Comparison of ENCODE assay signal across 21 cellular contexts in genomic region chr10:59108886-59109288, GRCh38.
DNase-seq lines count a peak whose midpoint lies in the region; ATAC-seq, FAIRE-seq and TF ChIP-seq lines count a peak whose summit lies in the region.
"Had no signal": no experiment of that assay in that cellular context is flagged by ENCODE, and none has a peak within 500 bp of the region (broad histone marks: within the 10 kb centered on the region; RNA-seq: fewer than 3 reads in every experiment).

No MANE protein-coding gene starts in this region.

- H3K9ac ChIP-seq in BLaER1: no peak overlapping the region
- H3K9ac ChIP-seq: BLaER1 treated with 17β-estradiol and CSF1 and Interleukin-3, amounts not matched to agents 10 nM and 100 nM had no signal

- no peaks in the 10 kb centered on the region for H4K20me1 ChIP-seq in BLaER1
- H4K20me1 ChIP-seq: BLaER1 treated with 17β-estradiol and CSF1 and Interleukin-3, amounts not matched to agents 10 nM and 100 nM had no signal

- H3K27ac Mint-ChIP-seq in WTC11: no peak overlapping the region
- H3K27ac Mint-ChIP-seq: CD8-positive, alpha-beta T cell had no signal

- H3K9me3 ChIP-seq in BLaER1: 0 out of 2 replicates have a peak, but pooled peaks cover 5% of the 10 kb centered on the region
- H3K9me3 ChIP-seq in pancreas: no peaks in the 10 kb centered on the region

- WGBS in pancreas, 2 donors: 3 to 5% methylated on average over 1 of the region's 1 CpG

- H3K4me2 ChIP-seq in BLaER1: peak overlapping the region; percentile 58; the same call in 1 of the 2 replicates

- ATAC-seq in WTC11 (no peak), pancreas (peak; percentile 84 to 89 (median 88)), HG02840 (IDR thresholded peaks at IDR 0.05; ENCODE audit: low FRiP score, unreplicated experiment) (no peak)
- ATAC-seq: CD8-positive, alpha-beta T cell; HCT116 had no signal

- TF ChIP-seq CTCF in WTC11 (IDR thresholded peaks at IDR 0.05) (no peak), pancreas (IDR thresholded peaks at IDR 0.05) (no peak)

- H3K36me3 Mint-ChIP-seq in WTC11: no peaks in the 10 kb centered on the region
- H3K36me3 Mint-ChIP-seq: CD8-positive, alpha-beta T cell had no signal

- no peak for FAIRE-seq in pancreas (lab: Jason Lieb, UNC)
- FAIRE-seq: RCC 7860 had no signal

- intact Hi-C loops in pancreas (cut with DNase I): no loop called here

- CTCF ChIA-PET in WTC11 (lab: Charles Lee): interaction anchor here (1.7 kb wide), 1 partner anchor 67 kb away, joined by 3 read pairs; the partner anchor contains the start of gene PHYHIPL

- H3K9me3 Mint-ChIP-seq in WTC11: no peaks in the 10 kb centered on the region
- H3K9me3 Mint-ChIP-seq: CD8-positive, alpha-beta T cell had no signal

- DNase-seq in WTC11 (ENCODE audit: low spot score) (no peak), left kidney (ENCODE audit: low read depth, low spot score) (peak; percentile 47), pancreas (peak in 1 of 6 donors; percentile 13), NCI-H524 (lab: John Stamatoyannopoulos, UW) (no peak), HPDE6-E6E7 (ENCODE audit: extremely low spot score) (no peak), COR-L47 (lab: John Stamatoyannopoulos, UW) (no peak)
- DNase-seq: CD8-positive, alpha-beta T cell; GF-D8; GOT3; KG1; NCI-H1105 treated with DMSO at 0.1 percent for 48 hours; NCI-H1694; NCI-H2081 treated with DMSO at 0.1 percent for 48 hours; NCI-H748 treated with DMSO at 0.1 percent for 48 hours; NK-92 treated with Interleukin-12 subunit alpha and Interleukin-12 subunit beta, amount 100 ng/mL, for 24 hours; Right ventricle myocardium superior had no signal

- no peaks in the 10 kb centered on the region for H3K27me3 Mint-ChIP-seq in WTC11 (ENCODE audit: low read depth)

- H3K4me1 ChIP-seq in BLaER1: peaks cover 25% of the 10 kb centered on the region
- H3K4me1 ChIP-seq in pancreas: peaks cover 21 to 46% (median 36%) of the 10 kb centered on the region in 3 donors

- H3K4me3 ChIP-seq in BLaER1: no peak overlapping the region
- no peak overlapping the region for H3K4me3 ChIP-seq in pancreas
- H3K4me3 ChIP-seq: BLaER1 treated with 17β-estradiol and CSF1 and Interleukin-3, amounts not matched to agents 10 nM and 100 nM had no signal

- POLR2A ChIA-PET in WTC11 (lab: Charles Lee): no interaction called here

- H3K27me3 ChIP-seq in BLaER1: no peaks in the 10 kb centered on the region
- H3K27me3 ChIP-seq in pancreas: no peaks in the 10 kb centered on the region
- H3K27me3 ChIP-seq: BLaER1 treated with 17β-estradiol and CSF1 and Interleukin-3, amounts not matched to agents 10 nM and 100 nM had no signal

- no peaks in the 10 kb centered on the region for H3K36me3 ChIP-seq in BLaER1
- no peaks in the 10 kb centered on the region for H3K36me3 ChIP-seq in pancreas
- H3K36me3 ChIP-seq: BLaER1 treated with 17β-estradiol and CSF1 and Interleukin-3, amounts not matched to agents 10 nM and 100 nM had no signal

- no peak overlapping the region for H3K4me3 Mint-ChIP-seq in WTC11
- H3K4me3 Mint-ChIP-seq: CD8-positive, alpha-beta T cell had no signal

- H3K27ac ChIP-seq in BLaER1: no peak overlapping the region
- H3K27ac ChIP-seq in pancreas: peak overlapping the region in 3 of 4 donors; percentile 28 to 55 (median 50)
- H3K27ac ChIP-seq: BLaER1 treated with 17β-estradiol and CSF1 and Interleukin-3, amounts not matched to agents 10 nM and 100 nM had no signal

- H3K4me1 Mint-ChIP-seq in WTC11: peaks cover 5% of the 10 kb centered on the region

TF ChIP-seq in WTC11, 78 proteins besides CTCF, POLR2A, EP300 and RAD21:
- TF ChIP-seq ZNF121 (CRISPR knock-in tag; IDR thresholded peaks at IDR 0.05) (no peak), GABPB1 (CRISPR knock-in tag; IDR thresholded peaks at IDR 0.05) (0 out of 2 replicates have a peak, but pooled peaks have one; percentile 31)

Comparison
In these comparisons a context has a peak if more than half of its experiments do, and no peak if none do; other contexts are left out.
1. ATAC-seq: peak in pancreas (4 of 4); none in WTC11 (single experiment) and HG02840 (single experiment).